ENCODE assay signal across 13 cellular contexts in genomic region chr7:139772115-139772514, GRCh38.
A peak's percentile ranks its signal among the peaks of the same experiment; 100 is the strongest.
DNase-seq lines count a peak whose midpoint lies in the region; TF ChIP-seq lines count a peak whose summit lies in the region.
"Had no signal": no experiment of that assay in that cellular context is flagged by ENCODE, and none has a peak within 500 bp of the region (broad histone marks: within the 10 kb centered on the region; RNA-seq: fewer than 3 reads in every experiment).

No MANE protein-coding gene starts in this region.

- H3K9me3 ChIP-seq in endocrine pancreas (ENCODE audit: control insufficient read depth, low read length) = no peaks in the 10 kb centered on the region

- POLR2A ChIA-PET in RWPE1 (lab: Yijun Ruan, JAX; ENCODE audit: low non-redundant PET) = no interaction called here

- CTCF ChIA-PET in RWPE1 (lab: Yijun Ruan, JAX) = interaction anchor here (0.7 kb wide), 1 partner anchor 20 kb away, joined by 4 read pairs; no protein-coding TSS in a partner anchor

- peaks cover 45% of the 10 kb centered on the region for H3K36me3 Mint-ChIP-seq in nephron (ENCODE audit: low read depth)

- TF ChIP-seq CTCF in RWPE1 (conservative IDR thresholded peaks at IDR 0.05; ENCODE audit: low read depth) = no peak
- no peak for TF ChIP-seq CTCF in nephron (IDR thresholded peaks at IDR 0.05; ENCODE audit: unreplicated experiment in 3 of 3)

- no peak overlapping the region for H3K4me3 Mint-ChIP-seq in nephron
- H3K4me3 Mint-ChIP-seq: activated CD8-positive, alpha-beta memory T cell treated with anti-CD3 and anti-CD28 coated beads, Interleukin-2, amount 10 ng/mL, durations not matched to agents 7 days and 5 days had no signal

- DNase-seq in CD1c-positive myeloid dendritic cell (ENCODE audit: extremely low spot score) = peak; percentile 24
- DNase-seq in RWPE1 (ENCODE audit: low spot score) = no peak
- DNase-seq in NCI-H69 (lab: John Stamatoyannopoulos, UW) = no peak
- no peak for DNase-seq in iPS-NIHi11 (ENCODE audit: low spot score)
- no peak for DNase-seq in NCI-H524 treated with DMSO at 0.1 percent for 48 hours (lab: John Stamatoyannopoulos, UW)
- no peak for DNase-seq in OCI-M2 (lab: John Stamatoyannopoulos, UW; ENCODE audit: unreplicated experiment)
- DNase-seq: activated CD8-positive, alpha-beta memory T cell treated with anti-CD3 and anti-CD28 coated beads, Interleukin-2, amount 10 ng/mL, durations not matched to agents 7 days and 5 days; C1 segment of cervical spinal cord; KBM-7; left ventricle myocardium superior; NCI-H2171 had no signal

- H3K36me3 ChIP-seq in endocrine pancreas (ENCODE audit: control insufficient read depth, insufficient read depth, low read length) = no peaks in the 10 kb centered on the region

- peaks cover 34% of the 10 kb centered on the region for H3K4me1 ChIP-seq in endocrine pancreas (ENCODE audit: control insufficient read depth, insufficient read depth, low read length)

- H3K9me3 Mint-ChIP-seq in nephron = no peaks in the 10 kb centered on the region

- no peaks in the 10 kb centered on the region for H3K27me3 ChIP-seq in endocrine pancreas (ENCODE audit: control insufficient read depth, insufficient read depth, low read length)

- no peak overlapping the region for H3K4me3 ChIP-seq in endocrine pancreas (ENCODE audit: control insufficient read depth, insufficient read depth, low read length)

- peak overlapping the region; percentile 78 for H3K27ac ChIP-seq in RWPE1

- H3K27ac Mint-ChIP-seq in nephron = peak overlapping the region in 2 of 3 experiments; percentile 28 to 55
- H3K27ac Mint-ChIP-seq: activated CD8-positive, alpha-beta memory T cell treated with anti-CD3 and anti-CD28 coated beads, Interleukin-2, amount 10 ng/mL, durations not matched to agents 7 days and 5 days had no signal

- H3K9ac ChIP-seq in endocrine pancreas (ENCODE audit: control insufficient read depth, insufficient read depth, low read length) = peak overlapping the region; percentile 17

- H3K4me1 Mint-ChIP-seq in nephron = peaks cover 62% of the 10 kb centered on the region

- H3K27me3 Mint-ChIP-seq in nephron (ENCODE audit: low read depth) = no peaks in the 10 kb centered on the region
- H3K27me3 Mint-ChIP-seq: activated CD8-positive, alpha-beta memory T cell treated with anti-CD3 and anti-CD28 coated beads, Interleukin-2, amount 10 ng/mL, durations not matched to agents 7 days and 5 days had no signal
